Comparison of ENCODE assay signal across 8 cellular contexts in genomic region chr2:11446733-11447248, GRCh38. TPM values are rescaled to one million over a fixed set of nuclear protein-coding genes. Genes with fewer than 3 reads are reported as not detected.
DNase-seq lines count a peak whose midpoint lies in the region; TF ChIP-seq lines count a peak whose summit lies in the region.

No MANE protein-coding gene starts in this region.

- TF ChIP-seq CTCF in HL-60 (IDR thresholded peaks at IDR 0.05; ENCODE audit: insufficient read depth, low read length) (peak; percentile 38), ascending aorta (IDR thresholded peaks at IDR 0.05) (peak; percentile 63 to 84 (median 64)), right atrium auricular region (IDR thresholded peaks at IDR 0.05) (peak; percentile 80 to 86), retinal pigment epithelial cell (conservative IDR thresholded peaks at IDR 0.05; ENCODE audit: low read depth, low read length) (peak; percentile 79)

- H3K9me3 ChIP-seq in ascending aorta (no peaks in the 10 kb centered on the region), right atrium auricular region (no peaks in the 10 kb centered on the region)

- peaks cover 35 to 62% of the 10 kb centered on the region in 2 donors for H3K36me3 ChIP-seq in ascending aorta
- H3K36me3 ChIP-seq in right atrium auricular region = peaks cover 57% of the 10 kb centered on the region

- H3K4me3 ChIP-seq in HL-60 (replicated peaks; ENCODE audit: insufficient read depth, low read length) = no peak overlapping the region
- H3K4me3 ChIP-seq in ascending aorta = no peak overlapping the region
- no peak overlapping the region for H3K4me3 ChIP-seq in right atrium auricular region
- no peak overlapping the region for H3K4me3 ChIP-seq in retinal pigment epithelial cell (ENCODE audit: low read length)

- no peak overlapping the region for H3K27ac ChIP-seq in HL-60 (replicated peaks)
- H3K27ac ChIP-seq in ascending aorta = no peak overlapping the region
- H3K27ac ChIP-seq in right atrium auricular region = no peak overlapping the region

- DNase-seq in Daoy (ENCODE audit: low read depth) (peak; percentile 47), HL-60 (ENCODE audit: low read depth in 1 of 2, low spot score in 1 of 2) (peak; percentile 34 to 38), SHP77 (lab: John Stamatoyannopoulos, UW) (peak; percentile 41 to 54), ascending aorta (ENCODE audit: low spot score in 2 of 2) (peak in 1 of 2 donors; percentile 77), right atrium auricular region (ENCODE audit: low spot score) (peak; percentile 68), retinal pigment epithelial cell (ENCODE audit: low read depth) (no peak), mesenteric fat pad (ENCODE audit: low spot score) (no peak), NCI-H1048 (lab: John Stamatoyannopoulos, UW) (no peak)

- intact Hi-C loops in ascending aorta (cut with DNase I) = loop anchor here (2.0 kb wide), 1 partner anchor 314 kb away; a partner anchor contains a TSS

- H3K4me1 ChIP-seq in ascending aorta (no peaks in the 10 kb centered on the region), right atrium auricular region (no peaks in the 10 kb centered on the region)

- H3K27me3 ChIP-seq in HL-60 (ENCODE audit: insufficient read depth, poor library complexity, severe bottlenecking) (no peaks in the 10 kb centered on the region), ascending aorta (no peaks in the 10 kb centered on the region), right atrium auricular region (no peaks in the 10 kb centered on the region)

RNA-seq across cellular contexts. Expression of gene E2F6, which starts 19.2 kb away (rescaled TPM):
- total RNA-seq in Daoy (2014; rRNA removed; shearing (Covaris generic)) = 32.2 and 38.6 TPM in 2 replicates
- total RNA-seq in ascending aorta = 1.9 TPM
- total RNA-seq in right atrium auricular region = 10 to 100 TPM; 19.1 to 20.2 TPM
- total RNA-seq in mesenteric fat pad = 22.5 TPM

Comparison
In these comparisons a context has a peak if more than half of its experiments do, and no peak if none do; other contexts are left out.
1. DNase-seq: peak in Daoy (single experiment), HL-60 (2 of 2), SHP77 (2 of 2) and right atrium auricular region (single experiment); none in retinal pigment epithelial cell (single experiment), mesenteric fat pad (single experiment) and NCI-H1048 (single experiment).
2. Peak in every context shown above with its lines, with median percentiles within 50 percentile points of each other: CTCF ChIP-seq.